In genomic region chr2:66684289-66684688, GRCh38 we compare ENCODE assay signal across 23 cellular contexts.
"Had no signal": no experiment of that assay in that cellular context is flagged by ENCODE, and none has a peak within 500 bp of the region (broad histone marks: within the 10 kb centered on the region; RNA-seq: fewer than 3 reads in every experiment).

No MANE protein-coding gene starts in this region.

- H3K27ac Mint-ChIP-seq: activated CD4-positive, alpha-beta T cell treated with anti-CD3 and anti-CD28 coated beads for 36 hours; activated CD8-positive, alpha-beta memory T cell treated with anti-CD3 and anti-CD28 coated beads, Interleukin-2, amount 10 ng/mL, durations not matched to agents 7 days and 5 days; activated CD8-positive, alpha-beta T cell treated with anti-CD3 and anti-CD28 coated beads, Interleukin-2, amount 10 ng/mL, durations not matched to agents 7 days and 5 days; activated naive CD8-positive, alpha-beta T cell; effector memory CD8-positive, alpha-beta T cell; natural killer cell treated with Interleukin-12 subunit alpha and Interleukin-12 subunit beta and Interleukin-15 and Interleukin-18, amount 100 ng/mL, for 72 hours had no signal

- H3K4me3 ChIP-seq: esophagus muscularis mucosa, left lung, lung, mucosa of descending colon, right lobe of liver, tibial nerve had no signal

- DNase-seq: activated CD4-positive, alpha-beta T cell treated with anti-CD3 and anti-CD28 coated beads for 36 hours; activated CD4-positive, CD25-positive, alpha-beta regulatory T cell; activated CD8-positive, alpha-beta memory T cell treated with anti-CD3 and anti-CD28 coated beads, Interleukin-2, amount 10 ng/mL, durations not matched to agents 7 days and 5 days; activated CD8-positive, alpha-beta T cell treated with anti-CD3 and anti-CD28 coated beads, Interleukin-2, amount 10 ng/mL, durations not matched to agents 7 days and 5 days; activated naive CD4-positive, alpha-beta T cell; activated T-cell treated with anti-CD3 and anti-CD28 coated beads, Interleukin-2, amount 50 U/mL, for 48 hours; aorta; caudate nucleus; cortex of kidney; effector memory CD8-positive, alpha-beta T cell; left lung; posterior cingulate gyrus; right lobe of liver; stimulated activated CD4-positive, alpha-beta T cell treated with anti-CD3 and anti-CD28 coated beads, Interleukin-2, amount 100 ng/mL, for 48 hours; stimulated activated naive CD4-positive, alpha-beta T cell treated with Interleukin-2 at 50 U/mL for 16 hours had no signal

- H3K27ac ChIP-seq: left lung, right lobe of liver, tibial nerve had no signal

- H3K4me1 Mint-ChIP-seq: activated CD4-positive, alpha-beta T cell treated with anti-CD3 and anti-CD28 coated beads for 36 hours; activated CD8-positive, alpha-beta memory T cell treated with anti-CD3 and anti-CD28 coated beads, Interleukin-2, amount 10 ng/mL, durations not matched to agents 7 days and 5 days had no signal

- H3K9me3 ChIP-seq: esophagus muscularis mucosa, left lung, mucosa of descending colon, right lobe of liver, tibial nerve had no signal

- H3K27me3 Mint-ChIP-seq: activated CD4-positive, alpha-beta T cell treated with anti-CD3 and anti-CD28 coated beads for 36 hours; activated CD8-positive, alpha-beta memory T cell treated with anti-CD3 and anti-CD28 coated beads, Interleukin-2, amount 10 ng/mL, durations not matched to agents 7 days and 5 days; effector memory CD8-positive, alpha-beta T cell had no signal

- H3K27me3 ChIP-seq: esophagus muscularis mucosa, left lung, right lobe of liver, tibial nerve had no signal

- H3K9me3 Mint-ChIP-seq: brain; effector memory CD8-positive, alpha-beta T cell; natural killer cell treated with Interleukin-12 subunit alpha and Interleukin-12 subunit beta and Interleukin-15 and Interleukin-18, amount 100 ng/mL, for 72 hours had no signal

- H3K36me3 Mint-ChIP-seq: activated CD8-positive, alpha-beta memory T cell treated with anti-CD3 and anti-CD28 coated beads, Interleukin-2, amount 10 ng/mL, durations not matched to agents 7 days and 5 days; activated naive CD8-positive, alpha-beta T cell; brain; natural killer cell treated with Interleukin-12 subunit alpha and Interleukin-12 subunit beta and Interleukin-15 and Interleukin-18, amount 100 ng/mL, for 72 hours had no signal

- ATAC-seq: activated CD4-positive, alpha-beta T cell treated with anti-CD3 and anti-CD28 coated beads for 36 hours; activated CD8-positive, alpha-beta memory T cell treated with anti-CD3 and anti-CD28 coated beads, Interleukin-2, amount 10 ng/mL, durations not matched to agents 7 days and 5 days; activated CD8-positive, alpha-beta T cell treated with anti-CD3 and anti-CD28 coated beads, Interleukin-2, amount 10 ng/mL, durations not matched to agents 7 days and 5 days; effector memory CD8-positive, alpha-beta T cell; left lung; natural killer cell treated with Interleukin-12 subunit alpha and Interleukin-12 subunit beta and Interleukin-15 and Interleukin-18, amount 100 ng/mL, for 72 hours; right lobe of liver had no signal

- H3K36me3 ChIP-seq: esophagus muscularis mucosa, left lung, right lobe of liver, tibial nerve had no signal

- H3K4me1 ChIP-seq: left lung, right lobe of liver, tibial nerve had no signal

- FAIRE-seq: frontal cortex had no signal

- H3K4me3 Mint-ChIP-seq: activated CD4-positive, alpha-beta T cell treated with anti-CD3 and anti-CD28 coated beads for 36 hours; activated CD8-positive, alpha-beta memory T cell treated with anti-CD3 and anti-CD28 coated beads, Interleukin-2, amount 10 ng/mL, durations not matched to agents 7 days and 5 days; activated CD8-positive, alpha-beta T cell treated with anti-CD3 and anti-CD28 coated beads, Interleukin-2, amount 10 ng/mL, durations not matched to agents 7 days and 5 days; activated naive CD8-positive, alpha-beta T cell; brain; effector memory CD8-positive, alpha-beta T cell; natural killer cell treated with Interleukin-12 subunit alpha and Interleukin-12 subunit beta and Interleukin-15 and Interleukin-18, amount 100 ng/mL, for 72 hours had no signal
